Comparison of ENCODE assay signal across 16 cellular contexts in genomic region chr1:196734460-196734859, GRCh38. TPM values are rescaled to one million over a fixed set of nuclear protein-coding genes. Genes with fewer than 3 reads are reported as not detected.
A peak's percentile ranks its signal among the peaks of the same experiment; 100 is the strongest.
DNase-seq lines count a peak whose midpoint lies in the region; ATAC-seq and TF ChIP-seq lines count a peak whose summit lies in the region.
"Had no signal": no experiment of that assay in that cellular context is flagged by ENCODE, and none has a peak within 500 bp of the region (broad histone marks: within the 10 kb centered on the region; RNA-seq: fewer than 3 reads in every experiment).

No MANE protein-coding gene starts in this region.

- H2AK5ac ChIP-seq in H9 (ENCODE audit: insufficient read length, low read length) = no peak overlapping the region

- H3K4me3 Mint-ChIP-seq in GM23338 (no peak overlapping the region), H9 (no peak overlapping the region), Caco-2 (ENCODE audit: unreplicated experiment) (no peak overlapping the region)
- H3K4me3 Mint-ChIP-seq: CD4-positive, CD25-positive, alpha-beta regulatory T cell; CD8-positive, alpha-beta memory T cell; IgD-negative memory B cell had no signal

- no peak for ATAC-seq in GM23338
- ATAC-seq in left lobe of liver = peak; percentile 34

- peaks cover 2% of the 10 kb centered on the region for H3K27me3 Mint-ChIP-seq in GM23338 (ENCODE audit: insufficient read depth, low read depth, poor library complexity)
- no peaks in the 10 kb centered on the region; the same call in 1 of the 2 replicates for H3K27me3 Mint-ChIP-seq in H9 (ENCODE audit: low read depth)
- H3K27me3 Mint-ChIP-seq in Caco-2 (ENCODE audit: insufficient read depth, unreplicated experiment) = no peaks in the 10 kb centered on the region
- H3K27me3 Mint-ChIP-seq: CD4-positive, CD25-positive, alpha-beta regulatory T cell; IgD-negative memory B cell had no signal

- H4K5ac ChIP-seq in H9 (ENCODE audit: insufficient read length, low read depth, low read length) = no peak overlapping the region

- H3K36me3 ChIP-seq in GM23338 (ENCODE audit: insufficient read depth) (no peaks in the 10 kb centered on the region), Caco-2 (ENCODE audit: control insufficient read depth, insufficient read depth, low read length) (no peaks in the 10 kb centered on the region)
- H3K36me3 ChIP-seq: BE2C had no signal

- intact Hi-C loops in Caco-2 (cut with micrococcal nuclease; ENCODE audit: unreplicated experiment) = no loop called here

- H3K4me3 ChIP-seq in GM23338 (no peak overlapping the region), Caco-2 (ENCODE audit: low read depth, low read length) (no peak overlapping the region)
- H3K4me3 ChIP-seq: GM23248 had no signal

- no peaks in the 10 kb centered on the region for H3K23me2 ChIP-seq in H9 (ENCODE audit: insufficient read length, low read depth, low read length, poor library complexity, severe bottlenecking)

- no peak overlapping the region for H4K8ac ChIP-seq in H9 (replicated peaks; ENCODE audit: insufficient read length, low read depth, low read length)

- H3K27me3 ChIP-seq in GM23338 (ENCODE audit: insufficient read depth) (no peaks in the 10 kb centered on the region), H9 (ENCODE audit: insufficient read depth, low read length) (no peaks in the 10 kb centered on the region), Caco-2 (replicated peaks; ENCODE audit: control insufficient read depth, insufficient read depth, low read length) (no peaks in the 10 kb centered on the region)

- H2BK120ac ChIP-seq in H9 (ENCODE audit: low read depth, low read length, poor library complexity, severe bottlenecking) = no peak overlapping the region

- TF ChIP-seq CTCF in GM23338 (conservative IDR thresholded peaks at IDR 0.05; ENCODE audit: low read depth in 2 of 2) (no peak), H9 (conservative IDR thresholded peaks at IDR 0.05) (no peak), Caco-2 (IDR thresholded peaks at IDR 0.05; ENCODE audit: insufficient read depth in 1 of 2, low read depth in 1 of 2, low read length in 1 of 2, severe bottlenecking in 1 of 2, unreplicated experiment in 1 of 2) (no peak)

- peaks cover 3% of the 10 kb centered on the region; the same call in 1 of the 3 replicates for H3K4me1 Mint-ChIP-seq in GM23338
- H3K4me1 Mint-ChIP-seq in H9 = peaks cover 6% of the 10 kb centered on the region in 2 experiments
- no peaks in the 10 kb centered on the region for H3K4me1 Mint-ChIP-seq in Caco-2 (ENCODE audit: low read depth, unreplicated experiment)
- H3K4me1 Mint-ChIP-seq: CD4-positive, CD25-positive, alpha-beta regulatory T cell; CD8-positive, alpha-beta memory T cell had no signal

- no peak overlapping the region for H3K23ac ChIP-seq in H9 (ENCODE audit: insufficient read length, low read depth, low read length)

- H3K9me2 ChIP-seq in GM23338 (ENCODE audit: insufficient read depth) = no peaks in the 10 kb centered on the region

- H2AFZ ChIP-seq in GM23338 (peak overlapping the region; percentile 72), H9 (ENCODE audit: low read length) (peak overlapping the region; percentile 52)
- H2AFZ ChIP-seq: GM23248 had no signal

- H3K36me3 Mint-ChIP-seq in GM23338 (ENCODE audit: low read depth) (peaks cover 11% of the 10 kb centered on the region; the same call in 2 of the 3 replicates), H9 (ENCODE audit: insufficient read depth in 1 of 3, low read depth in 3 of 3) (peaks cover 6 to 15% (median 14%) of the 10 kb centered on the region in 3 experiments), Caco-2 (ENCODE audit: insufficient read depth, unreplicated experiment) (no peaks in the 10 kb centered on the region)
- H3K36me3 Mint-ChIP-seq: CD4-positive, CD25-positive, alpha-beta regulatory T cell; IgD-negative memory B cell had no signal

- H3K79me1 ChIP-seq in H9 (ENCODE audit: insufficient read depth, low read depth, low read length, poor library complexity, severe bottlenecking) = no peaks in the 10 kb centered on the region

- POLR2A ChIA-PET in Caco-2 (lab: Charles Lee) = no interaction called here

- H3T11ph ChIP-seq in H9 (ENCODE audit: low read length) = no peak overlapping the region

- no peaks in the 10 kb centered on the region for H4K20me1 ChIP-seq in GM23338 (replicated peaks; ENCODE audit: insufficient read depth)
- H4K20me1 ChIP-seq in H9 (ENCODE audit: control insufficient read depth, insufficient read depth, insufficient read length) = no peaks in the 10 kb centered on the region

- WGBS in H9 (ENCODE audit: extremely low coverage, insufficient read length, low lambda C conversion rate) = no CpG with 5 or more reads among the region's 2 CpGs

- peaks cover 18% of the 10 kb centered on the region for H3K9me3 Mint-ChIP-seq in GM23338
- peaks cover 17 to 22% of the 10 kb centered on the region in 2 experiments for H3K9me3 Mint-ChIP-seq in H9
- peaks cover 4% of the 10 kb centered on the region for H3K9me3 Mint-ChIP-seq in Caco-2 (ENCODE audit: unreplicated experiment)

- no peak overlapping the region for H2BK12ac ChIP-seq in H9 (ENCODE audit: insufficient read length, low read depth, low read length)

- H3K14ac ChIP-seq in H9 (ENCODE audit: insufficient read depth, low read length) = no peak overlapping the region

- no peak overlapping the region for H3K4me2 ChIP-seq in GM23338
- no peak overlapping the region for H3K4me2 ChIP-seq in H9 (ENCODE audit: insufficient read depth, insufficient read length, low read length)

- H4K91ac ChIP-seq in H9 (ENCODE audit: insufficient read length, low read depth, low read length) = no peak overlapping the region

- no peak overlapping the region for H3K4ac ChIP-seq in H9 (ENCODE audit: low read depth, low read length)

- no peak overlapping the region for H3K9ac ChIP-seq in H9 (ENCODE audit: extremely low read depth, insufficient read length, low read length)
- H3K9ac ChIP-seq: GM23248 had no signal

- H2BK5ac ChIP-seq in H9 (ENCODE audit: insufficient read length, low read length) = no peak overlapping the region

- H3K27ac Mint-ChIP-seq in GM23338 (no peak overlapping the region), H9 (no peak overlapping the region), Caco-2 (ENCODE audit: unreplicated experiment) (no peak overlapping the region)
- H3K27ac Mint-ChIP-seq: CD8-positive, alpha-beta memory T cell; IgD-negative memory B cell had no signal

- H2BK15ac ChIP-seq in H9 (ENCODE audit: low read depth, low read length) = no peak overlapping the region

- BruUV-seq in Caco-2 (replicated peaks; lab: Mats Ljungman, UMichigan) = no TSS peak

- H3K27ac ChIP-seq in GM23338 (ENCODE audit: low read depth) (no peak overlapping the region), H9 (ENCODE audit: insufficient read length, low read depth, low read length) (no peak overlapping the region)
- H3K27ac ChIP-seq: GM23248 had no signal

- DNase-seq in GM23338 (ENCODE audit: low spot score) (no peak), H9 (no peak), SK-MEL-5 (ENCODE audit: low read depth, low spot score) (peak; percentile 35), left lobe of liver (ENCODE audit: low spot score) (no peak), Caco-2 (no peak), NCI-H510A (lab: John Stamatoyannopoulos, UW) (no peak), iPS-NIHi7 (ENCODE audit: extremely low spot score) (no peak)
- DNase-seq: ACHN; BE2C; C1 segment of cervical spinal cord; CD4-positive, CD25-positive, alpha-beta regulatory T cell; CD8-positive, alpha-beta memory T cell; COR-L47; GM23248; H7 had no signal

- CTCF ChIA-PET in Caco-2 (lab: Charles Lee) = no interaction called here

- no peak overlapping the region for H2BK20ac ChIP-seq in H9 (ENCODE audit: low read depth, low read length, poor library complexity, severe bottlenecking)

- H3K18ac ChIP-seq in H9 (ENCODE audit: insufficient read length, low read depth, low read length) = no peak overlapping the region

- H3K9me3 ChIP-seq in H9 (ENCODE audit: control insufficient read depth, low read depth, low read length) (no peaks in the 10 kb centered on the region), Caco-2 (0 out of 2 replicates have a peak, but pooled peaks cover 3% of the 10 kb centered on the region)
- H3K9me3 ChIP-seq: BE2C had no signal

- in situ Hi-C loops in SK-MEL-5 (cut with HindIII; ENCODE audit: low pct_unique_long_range_greater_than_20kb, low sequenced_read_pairs) = no loop called here

- H3K79me2 ChIP-seq in GM23338 (replicated peaks; ENCODE audit: insufficient read depth) (no peaks in the 10 kb centered on the region), H9 (ENCODE audit: insufficient read depth, low read length) (no peaks in the 10 kb centered on the region)

- no peak overlapping the region for H3K56ac ChIP-seq in H9 (ENCODE audit: insufficient read length, low read depth, low read length)

- H3K4me1 ChIP-seq in GM23338 (ENCODE audit: insufficient read depth) (no peaks in the 10 kb centered on the region), H9 (ENCODE audit: insufficient read depth, low read length) (no peaks in the 10 kb centered on the region), Caco-2 (no peaks in the 10 kb centered on the region)
- H3K4me1 ChIP-seq: BE2C had no signal

- H3F3A ChIP-seq in GM23338 (replicated peaks; ENCODE audit: low read depth) = no peaks in the 10 kb centered on the region

TF ChIP-seq in GM23338, 12 proteins besides CTCF, POLR2A, EP300 and RAD21 (continues in another document):
- TF ChIP-seq ZNF331 (CRISPR knock-in tag; IDR thresholded peaks at IDR 0.05; ENCODE audit: low read depth) (no peak), POLR2AphosphoS5 (IDR thresholded peaks at IDR 0.05; ENCODE audit: low read depth) (no peak), CREB1 (CRISPR knock-in tag; IDR thresholded peaks at IDR 0.05; ENCODE audit: low read depth) (no peak), ZNF114 (CRISPR knock-in tag; IDR thresholded peaks at IDR 0.05) (no peak)

RNA-seq across cellular contexts. Expression of gene CFHR3, which starts 40.2 kb away (rescaled TPM):
- total RNA-seq in GM23338 (2014; rRNA removed; shearing (Covaris generic)) = 0.17 and 2.0 TPM in 2 replicates
- polyA plus RNA-seq in GM23338 (2016; fragmentation: Nextera tagmentation; extraction: Ambion mirVana) = 1.4 and 2.2 TPM in 2 replicates
- total RNA-seq in H9 (2021) = 0.81 and 1.4 TPM in 2 replicates
- total RNA-seq in SK-MEL-5 (2014; rRNA removed; shearing (Covaris generic)) = not detected in 2 replicates
- not detected in 2 replicates for polyA plus RNA-seq in SK-MEL-5 (2015; cell fraction: cytosol; rRNA removed)
- 0.86 TPM in 1 of 2 replicates, not detected in the other for polyA plus RNA-seq in SK-MEL-5 (2015; cell fraction: nucleus; rRNA removed)
- total RNA-seq in left lobe of liver = 279 TPM
- not detected in 2 replicates for total RNA-seq in Caco-2 (2022)
- total RNA-seq: CD4-positive, CD25-positive, alpha-beta regulatory T cell; CD8-positive, alpha-beta memory T cell; GM23248 had no signal
- polyA plus RNA-seq: CD4-positive, CD25-positive, alpha-beta regulatory T cell; CD8-positive, alpha-beta memory T cell; GM23248; IgD-negative memory B cell had no signal

Comparison
In these comparisons a context has a peak if more than half of its experiments do, and no peak if none do; other contexts are left out.
1. RNA of gene CFHR3, which starts 40.2 kb away (total RNA-seq): 279 TPM in left lobe of liver (single experiment); 0.81 to 1.4 TPM in H9, 0.17 to 2.0 TPM in GM23338, not detected in SK-MEL-5 and not detected in Caco-2; every median in the first group is over 10 times any median in the second.